Comparison of ENCODE assay signal across 21 cellular contexts in the genomic region with DNA sequence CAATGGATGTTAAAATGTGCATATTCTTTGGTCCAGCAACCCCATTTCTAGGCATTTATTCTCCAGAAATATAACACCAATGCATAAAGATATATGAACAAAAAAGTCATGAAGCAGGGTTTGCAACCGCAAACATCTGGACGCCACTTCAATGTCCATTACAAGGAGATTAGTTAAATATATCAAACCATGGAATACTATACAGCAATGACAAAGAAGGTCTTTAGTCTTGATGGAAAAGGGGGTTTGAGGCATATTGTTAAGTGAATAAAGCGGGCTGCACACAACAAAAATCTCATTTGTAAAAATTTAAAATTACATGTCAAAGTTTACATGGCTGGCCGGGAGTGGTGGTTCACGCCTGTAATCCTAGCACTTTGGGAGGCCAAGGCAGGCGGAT. TPM values are rescaled to one million over a fixed set of nuclear protein-coding genes. Genes with fewer than 3 reads are reported as not detected.
DNase-seq lines count a peak whose midpoint lies in the region; ATAC-seq, FAIRE-seq and TF ChIP-seq lines count a peak whose summit lies in the region.
"Had no signal": no experiment of that assay in that cellular context is flagged by ENCODE, and none has a peak within 500 bp of the region (broad histone marks: within the 10 kb centered on the region; RNA-seq: fewer than 3 reads in every experiment).

No MANE protein-coding gene starts in this region.

- ATAC-seq in GM18520 (IDR thresholded peaks at IDR 0.05; ENCODE audit: unreplicated experiment) = no peak
- ATAC-seq: CD8-positive, alpha-beta T cell; GM23338; HepG2 had no signal

- intact Hi-C loops in kidney (cut with DNase I) (no loop called here), vagina (cut with DNase I) (no loop called here)

- H3K4me1 ChIP-seq in CD8-positive, alpha-beta memory T cell (ENCODE audit: insufficient read depth, low read length) = no peaks in the 10 kb centered on the region
- H3K4me1 ChIP-seq in kidney (ENCODE audit: control insufficient read depth in 1 of 2, insufficient read depth in 1 of 2, low read depth in 1 of 2, low read length in 2 of 2) = peaks cover 44 to 53% of the 10 kb centered on the region in 2 donors
- peaks cover 12% of the 10 kb centered on the region for H3K4me1 ChIP-seq in vagina

- H3K9me3 ChIP-seq in CD8-positive, alpha-beta memory T cell (ENCODE audit: low read length) = no peaks in the 10 kb centered on the region
- no peaks in the 10 kb centered on the region for H3K9me3 ChIP-seq in kidney (ENCODE audit: control insufficient read depth in 1 of 2, low read length in 2 of 2)
- no peaks in the 10 kb centered on the region for H3K9me3 ChIP-seq in vagina
- H3K9me3 ChIP-seq: BLaER1 treated with 17β-estradiol and CSF1 and Interleukin-3, amounts not matched to agents 10 nM and 100 nM had no signal

- no peak for DNase-seq in CD8-positive, alpha-beta memory T cell
- DNase-seq in RWPE1 (ENCODE audit: low spot score) = no peak
- no peak for DNase-seq in kidney
- DNase-seq in vagina (ENCODE audit: extremely low spot score in 2 of 2) = no peak
- no peak for DNase-seq in SHP77 treated with DMSO at 0.1 percent for 48 hours (lab: John Stamatoyannopoulos, UW)
- no peak for DNase-seq in DMS153 treated with DMSO at 0.1 percent for 48 hours (lab: John Stamatoyannopoulos, UW; ENCODE audit: unreplicated experiment)
- DNase-seq: 8988T; CD8-positive, alpha-beta T cell; COR-L47; DMS 273 treated with DMSO at 0.1 percent for 48 hours; GDM1; HCEC 1CT had no signal

- peak overlapping the region; percentile 74 for H3K27ac ChIP-seq in CD8-positive, alpha-beta memory T cell (ENCODE audit: low read depth, low read length)
- H3K27ac ChIP-seq in RWPE1 (peak overlapping the region; percentile 85), kidney (ENCODE audit: low read depth in 2 of 2, low read length in 2 of 2) (peak overlapping the region; percentile 12 to 60), vagina (no peak overlapping the region)
- H3K27ac ChIP-seq: BLaER1 treated with 17β-estradiol and CSF1 and Interleukin-3, amounts not matched to agents 10 nM and 100 nM had no signal

- TF ChIP-seq POLR2A in vagina (IDR thresholded peaks at IDR 0.05) = no peak

- H3K4me3 Mint-ChIP-seq in CD8-positive, alpha-beta memory T cell = no peak overlapping the region
- H3K4me3 Mint-ChIP-seq: B cell; CD8-positive, alpha-beta T cell; GM23338; IgD-negative memory B cell had no signal

- no peaks in the 10 kb centered on the region for H3K36me3 ChIP-seq in CD8-positive, alpha-beta memory T cell (ENCODE audit: insufficient read depth, low read length)
- peaks cover 0 to 4% of the 10 kb centered on the region in 2 donors for H3K36me3 ChIP-seq in kidney (ENCODE audit: control insufficient read depth in 1 of 2, insufficient read depth in 2 of 2, low read length in 2 of 2)
- H3K36me3 ChIP-seq in vagina = no peaks in the 10 kb centered on the region
- H3K36me3 ChIP-seq: BLaER1 treated with 17β-estradiol and CSF1 and Interleukin-3, amounts not matched to agents 10 nM and 100 nM had no signal

- H3K4me3 ChIP-seq in CD8-positive, alpha-beta memory T cell (ENCODE audit: low read length) = no peak overlapping the region
- H3K4me3 ChIP-seq in kidney (ENCODE audit: low read length in 2 of 2) (no peak overlapping the region), vagina (no peak overlapping the region)
- H3K4me3 ChIP-seq: BLaER1 treated with 17β-estradiol and CSF1 and Interleukin-3, amounts not matched to agents 10 nM and 100 nM; GM23338 had no signal

- POLR2A ChIA-PET in CD8-positive, alpha-beta memory T cell (lab: Charles Lee) = no interaction called here
- POLR2A ChIA-PET in RWPE1 (lab: Yijun Ruan, JAX; ENCODE audit: low non-redundant PET) = interaction anchor here (0.6 kb wide), 1 partner anchor 420 kb away, joined by 5 read pairs; no protein-coding TSS in a partner anchor

- no peaks in the 10 kb centered on the region for H3K9me3 Mint-ChIP-seq in CD8-positive, alpha-beta memory T cell
- H3K9me3 Mint-ChIP-seq: CD8-positive, alpha-beta T cell; GM23338; IgD-negative memory B cell had no signal

- H3K9ac ChIP-seq in kidney (ENCODE audit: low read length in 2 of 2) = no peak overlapping the region
- H3K9ac ChIP-seq: BLaER1 treated with 17β-estradiol and CSF1 and Interleukin-3, amounts not matched to agents 10 nM and 100 nM had no signal

- H3K4me1 Mint-ChIP-seq in CD8-positive, alpha-beta memory T cell = no peaks in the 10 kb centered on the region
- H3K4me1 Mint-ChIP-seq: B cell had no signal

- no peaks in the 10 kb centered on the region for H3K36me3 Mint-ChIP-seq in CD8-positive, alpha-beta memory T cell
- H3K36me3 Mint-ChIP-seq: CD8-positive, alpha-beta T cell had no signal

- FAIRE-seq in kidney (lab: Jason Lieb, UNC) = no peak
- FAIRE-seq: GM12892, GM18507, H54, HepG2 had no signal

- no peak overlapping the region for H3K27ac Mint-ChIP-seq in CD8-positive, alpha-beta memory T cell
- H3K27ac Mint-ChIP-seq: B cell; CD8-positive, alpha-beta T cell; GM23338; IgD-negative memory B cell had no signal

- TF ChIP-seq CTCF in RWPE1 (conservative IDR thresholded peaks at IDR 0.05; ENCODE audit: low read depth) = no peak
- TF ChIP-seq CTCF in kidney (IDR thresholded peaks at IDR 0.05; ENCODE audit: borderline replicate concordance, extremely low read depth, insufficient read depth) = no peak
- TF ChIP-seq CTCF in vagina (IDR thresholded peaks at IDR 0.05) = no peak

- peaks cover 4 to 25% of the 10 kb centered on the region in 2 donors for H3K27me3 Mint-ChIP-seq in CD8-positive, alpha-beta memory T cell

- CTCF ChIA-PET in CD8-positive, alpha-beta memory T cell (lab: Charles Lee) = no interaction called here
- CTCF ChIA-PET in RWPE1 (lab: Yijun Ruan, JAX) = interaction anchor here (1.6 kb wide), 1 partner anchor 21 kb away, joined by 13 read pairs; no protein-coding TSS in a partner anchor

- no peaks in the 10 kb centered on the region for H3K27me3 ChIP-seq in CD8-positive, alpha-beta memory T cell (ENCODE audit: insufficient read depth, low read length, poor library complexity, severe bottlenecking)
- no peaks in the 10 kb centered on the region for H3K27me3 ChIP-seq in vagina
- H3K27me3 ChIP-seq: BLaER1 treated with 17β-estradiol and CSF1 and Interleukin-3, amounts not matched to agents 10 nM and 100 nM had no signal

RNA-seq across cellular contexts. Expression of a gene that starts 31.6 kb away (rescaled TPM):
- total RNA-seq in CD8-positive, alpha-beta memory T cell = under 1 TPM; 0.44 to 0.50 TPM
- not detected for polyA plus RNA-seq in CD8-positive, alpha-beta memory T cell
- total RNA-seq in kidney = 39.2 TPM
- 200 TPM for polyA plus RNA-seq in kidney (ENCODE audit: insufficient read depth, low read depth, low replicate concordance)
- total RNA-seq in vagina = 1.2 TPM
- polyA plus RNA-seq: IgD-negative memory B cell had no signal

Comparison
In these comparisons a context has a peak if more than half of its experiments do, and no peak if none do; other contexts are left out.
1. RNA of a gene that starts 31.6 kb away (total RNA-seq): 39.2 TPM in kidney (single experiment); 1.2 TPM in vagina (single experiment) and 0.44 to 0.50 TPM in CD8-positive, alpha-beta memory T cell; every median in the first group is over 10 times any median in the second.